23 cellular contexts compared by ENCODE assay signal in genomic region chrX:9414416-9414815, GRCh38. TPM values are rescaled to one million over a fixed set of nuclear protein-coding genes. Genes with fewer than 3 reads are reported as not detected.
DNase-seq lines count a peak whose midpoint lies in the region; ATAC-seq and TF ChIP-seq lines count a peak whose summit lies in the region.
"Had no signal": no experiment of that assay in that cellular context is flagged by ENCODE, and none has a peak within 500 bp of the region (broad histone marks: within the 10 kb centered on the region; RNA-seq: fewer than 3 reads in every experiment).

No MANE protein-coding gene starts in this region.

- H3K27me3 ChIP-seq in mesenchymal stem cell (ENCODE audit: control insufficient read depth in 1 of 2, insufficient read depth in 1 of 2, low read length in 2 of 2) = no peaks in the 10 kb centered on the region
- H3K27me3 ChIP-seq: BE2C had no signal

- no peak overlapping the region for H3K27ac Mint-ChIP-seq in chondrocyte (ENCODE audit: unreplicated experiment)
- H3K27ac Mint-ChIP-seq: H9, HFFc6, IgD-negative memory B cell had no signal

- no peak overlapping the region for H2BK15ac ChIP-seq in mesenchymal stem cell (ENCODE audit: low read depth, poor library complexity, severe bottlenecking)

- H3K4me3 ChIP-seq in mesenchymal stem cell (ENCODE audit: insufficient read depth in 1 of 2, low read depth in 1 of 2, low read length in 2 of 2) = no peak overlapping the region
- no peak overlapping the region for H3K4me3 ChIP-seq in mucosa of descending colon
- H3K4me3 ChIP-seq: A549, GM23248 had no signal

- no peak overlapping the region for H2BK5ac ChIP-seq in mesenchymal stem cell (ENCODE audit: low read depth, low read length, poor library complexity, severe bottlenecking)

- peaks cover 11% of the 10 kb centered on the region for H3K9me3 Mint-ChIP-seq in chondrocyte (ENCODE audit: low read depth)
- H3K9me3 Mint-ChIP-seq: HFFc6 had no signal

- no peaks in the 10 kb centered on the region for H3K27me3 Mint-ChIP-seq in chondrocyte (ENCODE audit: low read depth)
- H3K27me3 Mint-ChIP-seq: IgD-negative memory B cell had no signal

- no peak overlapping the region for H2BK120ac ChIP-seq in mesenchymal stem cell (ENCODE audit: low read depth, low read length)

- no peak overlapping the region for H2BK12ac ChIP-seq in mesenchymal stem cell (ENCODE audit: low read length in 2 of 2)

- H4K8ac ChIP-seq in mesenchymal stem cell (ENCODE audit: low read length) = no peak overlapping the region

- H2AK5ac ChIP-seq in mesenchymal stem cell (ENCODE audit: low read length, severe bottlenecking) = no peak overlapping the region

- ATAC-seq in GM18511 (IDR thresholded peaks at IDR 0.05; ENCODE audit: unreplicated experiment) = no peak
- ATAC-seq in mucosa of descending colon = no peak
- ATAC-seq: Panc1, SK-N-SH treated with all-trans-retinoic acid at 6 μM for 48 hours had no signal

- H3K79me1 ChIP-seq in mesenchymal stem cell (replicated peaks; ENCODE audit: low read length, poor library complexity, severe bottlenecking) = no peaks in the 10 kb centered on the region

- H3K36me3 Mint-ChIP-seq in chondrocyte (ENCODE audit: low read depth) = no peaks in the 10 kb centered on the region
- H3K36me3 Mint-ChIP-seq: IgD-negative memory B cell had no signal

- no peak overlapping the region for H3K27ac ChIP-seq in mesenchymal stem cell (ENCODE audit: low read length, poor library complexity, severe bottlenecking)
- H3K27ac ChIP-seq: A549, GM23248 had no signal

- no peak overlapping the region for H3K4me2 ChIP-seq in mesenchymal stem cell (ENCODE audit: low read length, poor library complexity, severe bottlenecking)
- H3K4me2 ChIP-seq: A549 had no signal

- no peak overlapping the region for H2AFZ ChIP-seq in mesenchymal stem cell (ENCODE audit: low read depth, low read length)
- H2AFZ ChIP-seq: GM23248 had no signal

- TF ChIP-seq CTCF in chondrocyte (IDR thresholded peaks at IDR 0.05) = no peak
- TF ChIP-seq CTCF in mucosa of descending colon (IDR thresholded peaks at IDR 0.05) = no peak

- H3K9ac ChIP-seq in mesenchymal stem cell (ENCODE audit: low read length) = no peak overlapping the region
- H3K9ac ChIP-seq: GM23248 had no signal

- DNase-seq in EH (ENCODE audit: low read depth) (peak; percentile 54), RPMI8226 (peak; percentile 8), mesenchymal stem cell (peak; percentile 15), DMS 273 treated with DMSO at 0.1 percent for 48 hours (lab: John Stamatoyannopoulos, UW) (no peak), chondrocyte (ENCODE audit: low spot score) (no peak), mucosa of descending colon (no peak)
- DNase-seq: BE2C, Calu3, GM23248, H9, HFFc6, NCI-H1092, NCI-H1417 treated with DMSO at 0.1 percent for 48 hours, NCI-H1694 treated with DMSO at 0.1 percent for 48 hours, NCI-H2081, NCI-H226, NCI-H510A, NCI-H69 had no signal

- 89% methylated on average over 5 of the region's 10 CpGs for WGBS in mesenchymal stem cell

- H3K36me3 ChIP-seq in mesenchymal stem cell (ENCODE audit: control insufficient read depth in 1 of 2, insufficient read depth in 2 of 2, low read depth in 1 of 2, low read length in 2 of 2) (no peaks in the 10 kb centered on the region), mucosa of descending colon (ENCODE audit: low read depth) (no peaks in the 10 kb centered on the region)
- H3K36me3 ChIP-seq: BE2C had no signal

- H3K18ac ChIP-seq in mesenchymal stem cell (ENCODE audit: low read depth in 1 of 2, low read length in 2 of 2) = no peak overlapping the region

- H3K9me3 ChIP-seq in mesenchymal stem cell (ENCODE audit: control insufficient read depth, low read length) = no peaks in the 10 kb centered on the region
- H3K9me3 ChIP-seq in mucosa of descending colon = no peaks in the 10 kb centered on the region
- H3K9me3 ChIP-seq: A549, BE2C had no signal

- no peak overlapping the region for H3K4ac ChIP-seq in mesenchymal stem cell (ENCODE audit: low read depth in 1 of 2, low read length in 2 of 2)

- peaks cover 9% of the 10 kb centered on the region for H3K4me1 Mint-ChIP-seq in chondrocyte (ENCODE audit: low read depth)
- H3K4me1 Mint-ChIP-seq: H9, IgD-negative memory B cell had no signal

- H3K14ac ChIP-seq in mesenchymal stem cell (ENCODE audit: low read length in 2 of 2) = no peak overlapping the region

- intact Hi-C loops in mucosa of descending colon (cut with DNase I, micrococcal nuclease) = no loop called here

- H3K23ac ChIP-seq in mesenchymal stem cell (ENCODE audit: low read length in 2 of 2) = no peak overlapping the region

- H4K91ac ChIP-seq in mesenchymal stem cell (ENCODE audit: low read length) = no peak overlapping the region

- no peak overlapping the region for H3K4me3 Mint-ChIP-seq in chondrocyte (ENCODE audit: unreplicated experiment)
- H3K4me3 Mint-ChIP-seq: H9, HFFc6 had no signal

- H3K4me1 ChIP-seq in mesenchymal stem cell (ENCODE audit: control insufficient read depth, insufficient read depth, low read depth, low read length) = no peaks in the 10 kb centered on the region
- no peaks in the 10 kb centered on the region for H3K4me1 ChIP-seq in mucosa of descending colon (ENCODE audit: low read depth)
- H3K4me1 ChIP-seq: BE2C had no signal

RNA-seq across cellular contexts. Expression of gene TBL1X, which starts 50.4 kb away (rescaled TPM):
- 28.2 TPM for polyA plus RNA-seq in mesenchymal stem cell (2013, experiment 1 of 2)
- polyA plus RNA-seq in mesenchymal stem cell (2013, experiment 2 of 2) = 28.2 TPM
- 14.5 to 24.6 TPM (median 21.4 TPM) in 3 replicates for total RNA-seq in chondrocyte
- 10 to 100 TPM; 12.1 to 26.6 (median 16.3) TPM for total RNA-seq in mucosa of descending colon

Comparison
In these comparisons a context has a peak if more than half of its experiments do, and no peak if none do; other contexts are left out.
1. DNase-seq: peak in EH (single experiment), RPMI8226 (single experiment) and mesenchymal stem cell (single experiment); none in DMS 273 treated with DMSO at 0.1 percent for 48 hours (single experiment), chondrocyte (single experiment) and mucosa of descending colon (0 of 3).